ENCODE assay signal across 20 cellular contexts in genomic region chr16:66131156-66131807, GRCh38.
A peak's percentile ranks its signal among the peaks of the same experiment; 100 is the strongest.
DNase-seq lines count a peak whose midpoint lies in the region; ATAC-seq, FAIRE-seq and TF ChIP-seq lines count a peak whose summit lies in the region.
"Had no signal": no experiment of that assay in that cellular context is flagged by ENCODE, and none has a peak within 500 bp of the region (broad histone marks: within the 10 kb centered on the region; RNA-seq: fewer than 3 reads in every experiment).

No MANE protein-coding gene starts in this region.

- H3K9me3 ChIP-seq in breast epithelium, result no peaks in the 10 kb centered on the region
- H3K9me3 ChIP-seq: ovary, thyroid gland had no signal

- H3K9me3 Mint-ChIP-seq in MCF 10A (ENCODE audit: unreplicated experiment), result peaks cover 28% of the 10 kb centered on the region
- no peaks in the 10 kb centered on the region for H3K9me3 Mint-ChIP-seq in activated naive CD4-positive, alpha-beta T cell treated with anti-CD3 and anti-CD28 coated beads for 36 hours
- H3K9me3 Mint-ChIP-seq: activated CD4-positive, alpha-beta T cell treated with anti-CD3 and anti-CD28 coated beads, Interleukin-2, amount 10 ng/mL, durations not matched to agents 7 days and 5 days; activated naive CD8-positive, alpha-beta T cell treated with anti-CD3 and anti-CD28 coated beads for 36 hours; CD4-positive, alpha-beta T cell had no signal

- no peaks in the 10 kb centered on the region for H3K4me1 Mint-ChIP-seq in MCF 10A (ENCODE audit: insufficient read depth, unreplicated experiment)
- no peaks in the 10 kb centered on the region for H3K4me1 Mint-ChIP-seq in activated naive CD4-positive, alpha-beta T cell treated with anti-CD3 and anti-CD28 coated beads for 36 hours (ENCODE audit: low read depth)
- H3K4me1 Mint-ChIP-seq: activated CD4-positive, alpha-beta T cell treated with anti-CD3 and anti-CD28 coated beads, Interleukin-2, amount 10 ng/mL, durations not matched to agents 7 days and 5 days; activated naive CD8-positive, alpha-beta T cell treated with anti-CD3 and anti-CD28 coated beads for 36 hours had no signal

- intact Hi-C loops in MCF 10A (cut with micrococcal nuclease) (no loop called here), breast epithelium (cut with DNase I; ENCODE audit: low total_unique reads) (no loop called here)
- intact Hi-C loops in activated naive CD4-positive, alpha-beta T cell treated with anti-CD3 and anti-CD28 coated beads for 36 hours (cut with micrococcal nuclease), result no loop called here

- H3K4me3 ChIP-seq in breast epithelium, result no peak overlapping the region
- H3K4me3 ChIP-seq: ovary, SK-N-MC, skin epidermis, thyroid gland had no signal

- no peaks in the 10 kb centered on the region for H3K36me3 Mint-ChIP-seq in MCF 10A (ENCODE audit: insufficient read depth, unreplicated experiment)
- H3K36me3 Mint-ChIP-seq in activated naive CD4-positive, alpha-beta T cell treated with anti-CD3 and anti-CD28 coated beads for 36 hours (ENCODE audit: low read depth), result no peaks in the 10 kb centered on the region
- H3K36me3 Mint-ChIP-seq: activated naive CD8-positive, alpha-beta T cell treated with anti-CD3 and anti-CD28 coated beads for 36 hours had no signal

- no peaks in the 10 kb centered on the region for H3K27me3 Mint-ChIP-seq in MCF 10A (ENCODE audit: insufficient read depth, unreplicated experiment)
- peaks cover 22% of the 10 kb centered on the region for H3K27me3 Mint-ChIP-seq in activated naive CD4-positive, alpha-beta T cell treated with anti-CD3 and anti-CD28 coated beads for 36 hours (ENCODE audit: low read depth)

- no peak for TF ChIP-seq POLR2A in breast epithelium (IDR thresholded peaks at IDR 0.05)

- H3K27ac ChIP-seq in breast epithelium, result peak overlapping the region in 1 of 2 donors; percentile 8
- H3K27ac ChIP-seq in foreskin keratinocyte, result no peak overlapping the region
- H3K27ac ChIP-seq: 22Rv1, SK-N-MC had no signal

- DNase-seq in MCF 10A (ENCODE audit: unreplicated experiment) (peak; percentile 52), breast epithelium (ENCODE audit: low spot score in 2 of 2) (no peak), foreskin keratinocyte (peak in 1 of 2 donors; percentile 49), urothelium cell line (ENCODE audit: low spot score) (peak; percentile 59), SIG-M5 treated with dmso at 0.1 percent for 504 hours (lab: John Stamatoyannopoulos, UW; ENCODE audit: unreplicated experiment) (no peak)
- no peak for DNase-seq in activated naive CD4-positive, alpha-beta T cell treated with anti-CD3 and anti-CD28 coated beads for 36 hours
- DNase-seq: activated CD4-positive, alpha-beta T cell treated with anti-CD3 and anti-CD28 coated beads, Interleukin-2, amount 10 ng/mL, durations not matched to agents 7 days and 5 days; activated naive CD8-positive, alpha-beta T cell treated with anti-CD3 and anti-CD28 coated beads for 36 hours; CD4-positive, alpha-beta T cell; NCI-H1694 treated with DMSO at 0.1 percent for 48 hours; NCI-H510A; ovary; thyroid gland had no signal

- no peak for TF ChIP-seq CTCF in MCF 10A (IDR thresholded peaks at IDR 0.05; ENCODE audit: unreplicated experiment)
- no peak for TF ChIP-seq CTCF in breast epithelium (IDR thresholded peaks at IDR 0.05)
- no peak for TF ChIP-seq CTCF in foreskin keratinocyte (conservative IDR thresholded peaks at IDR 0.05)

- no peaks in the 10 kb centered on the region for H3K36me3 ChIP-seq in breast epithelium
- H3K36me3 ChIP-seq: ovary, thyroid gland had no signal

- POLR2A ChIA-PET in MCF 10A (lab: Yijun Ruan, JAX), result no interaction called here

- H3K27ac Mint-ChIP-seq in MCF 10A (ENCODE audit: low read depth, unreplicated experiment), result no peak overlapping the region
- H3K27ac Mint-ChIP-seq in activated naive CD4-positive, alpha-beta T cell treated with anti-CD3 and anti-CD28 coated beads for 36 hours, result no peak overlapping the region
- H3K27ac Mint-ChIP-seq: activated CD4-positive, alpha-beta T cell treated with anti-CD3 and anti-CD28 coated beads, Interleukin-2, amount 10 ng/mL, durations not matched to agents 7 days and 5 days; activated naive CD8-positive, alpha-beta T cell treated with anti-CD3 and anti-CD28 coated beads for 36 hours; CD4-positive, alpha-beta T cell had no signal

- CTCF ChIA-PET in MCF 10A (lab: Yijun Ruan, JAX), result interaction anchor here (0.7 kb wide), 2 partner anchors 11 to 18 kb away, joined by 3 to 4 read pairs; no protein-coding TSS in a partner anchor
- CTCF ChIA-PET in activated naive CD4-positive, alpha-beta T cell treated with anti-CD3 and anti-CD28 coated beads for 36 hours (lab: Charles Lee), result no interaction called here

- ATAC-seq in SK-N-SH treated with all-trans-retinoic acid at 6 μM for 48 hours (peak; percentile 26), foreskin keratinocyte (peak; percentile 71), HG03135 (IDR thresholded peaks at IDR 0.05; ENCODE audit: unreplicated experiment) (no peak)

- no peak overlapping the region for H3K4me3 Mint-ChIP-seq in MCF 10A (ENCODE audit: unreplicated experiment)
- H3K4me3 Mint-ChIP-seq in activated naive CD4-positive, alpha-beta T cell treated with anti-CD3 and anti-CD28 coated beads for 36 hours, result no peak overlapping the region
- H3K4me3 Mint-ChIP-seq: activated CD4-positive, alpha-beta T cell treated with anti-CD3 and anti-CD28 coated beads, Interleukin-2, amount 10 ng/mL, durations not matched to agents 7 days and 5 days; activated naive CD8-positive, alpha-beta T cell treated with anti-CD3 and anti-CD28 coated beads for 36 hours; CD4-positive, alpha-beta T cell had no signal

- no peak for FAIRE-seq in urothelium cell line (lab: Jason Lieb, UNC)
- FAIRE-seq: GM12892, islet of Langerhans had no signal

- no peaks in the 10 kb centered on the region for H3K4me1 ChIP-seq in breast epithelium
- H3K4me1 ChIP-seq in foreskin keratinocyte, result peaks cover 4% of the 10 kb centered on the region

- H3K27me3 ChIP-seq in breast epithelium (no peaks in the 10 kb centered on the region), foreskin keratinocyte (peaks cover 43% of the 10 kb centered on the region)
- H3K27me3 ChIP-seq: ovary, thyroid gland had no signal

- no TSS peak for BruUV-seq in MCF 10A (replicated peaks; lab: Mats Ljungman, UMichigan)

TF ChIP-seq in SK-N-SH treated with all-trans-retinoic acid at 6 μM for 48 hours, 23 proteins besides CTCF, POLR2A, EP300 and RAD21:
- TF ChIP-seq CSRNP3 (CRISPR knock-in tag; IDR thresholded peaks at IDR 0.05) (no peak), ZNF8 (CRISPR knock-in tag; IDR thresholded peaks at IDR 0.05) (no peak), ZNF70 (CRISPR knock-in tag; IDR thresholded peaks at IDR 0.05) (no peak), POU6F1 (CRISPR knock-in tag; IDR thresholded peaks at IDR 0.05; ENCODE audit: borderline replicate concordance, low read depth) (no peak), ARNTL (CRISPR knock-in tag; IDR thresholded peaks at IDR 0.05; ENCODE audit: borderline replicate concordance, low read depth) (no peak), BACH2 (CRISPR knock-in tag; IDR thresholded peaks at IDR 0.05; ENCODE audit: borderline replicate concordance) (no peak), ZC3H10 (CRISPR knock-in tag; IDR thresholded peaks at IDR 0.05) (no peak), TCF4 (CRISPR knock-in tag; IDR thresholded peaks at IDR 0.05; ENCODE audit: borderline replicate concordance) (no peak), OSR1 (CRISPR knock-in tag; IDR thresholded peaks at IDR 0.05) (no peak), TOX (CRISPR knock-in tag; IDR thresholded peaks at IDR 0.05; ENCODE audit: borderline replicate concordance) (no peak)
- TF ChIP-seq, protein P1, sequence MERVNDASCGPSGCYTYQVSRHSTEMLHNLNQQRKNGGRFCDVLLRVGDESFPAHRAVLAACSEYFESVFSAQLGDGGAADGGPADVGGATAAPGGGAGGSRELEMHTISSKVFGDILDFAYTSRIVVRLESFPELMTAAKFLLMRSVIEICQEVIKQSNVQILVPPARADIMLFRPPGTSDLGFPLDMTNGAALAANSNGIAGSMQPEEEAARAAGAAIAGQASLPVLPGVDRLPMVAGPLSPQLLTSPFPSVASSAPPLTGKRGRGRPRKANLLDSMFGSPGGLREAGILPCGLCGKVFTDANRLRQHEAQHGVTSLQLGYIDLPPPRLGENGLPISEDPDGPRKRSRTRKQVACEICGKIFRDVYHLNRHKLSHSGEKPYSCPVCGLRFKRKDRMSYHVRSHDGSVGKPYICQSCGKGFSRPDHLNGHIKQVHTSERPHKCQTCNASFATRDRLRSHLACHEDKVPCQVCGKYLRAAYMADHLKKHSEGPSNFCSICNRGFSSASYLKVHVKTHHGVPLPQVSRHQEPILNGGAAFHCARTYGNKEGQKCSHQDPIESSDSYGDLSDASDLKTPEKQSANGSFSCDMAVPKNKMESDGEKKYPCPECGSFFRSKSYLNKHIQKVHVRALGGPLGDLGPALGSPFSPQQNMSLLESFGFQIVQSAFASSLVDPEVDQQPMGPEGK (CRISPR knock-in tag; IDR thresholded peaks at IDR 0.05; ENCODE audit: borderline replicate concordance), result no peak
TF ChIP-seq in SK-N-SH treated with all-trans-retinoic acid at 6 μM for 48 hours: peak in this region for 0.

Comparison
In these comparisons a context has a peak if more than half of its experiments do, and no peak if none do; other contexts are left out.
1. DNase-seq: peak in MCF 10A (single experiment) and urothelium cell line (single experiment); none in breast epithelium (0 of 2), SIG-M5 treated with dmso at 0.1 percent for 504 hours (single experiment) and activated naive CD4-positive, alpha-beta T cell treated with anti-CD3 and anti-CD28 coated beads for 36 hours (single experiment).